ENCODE assay signal across 8 cellular contexts in the genomic region with DNA sequence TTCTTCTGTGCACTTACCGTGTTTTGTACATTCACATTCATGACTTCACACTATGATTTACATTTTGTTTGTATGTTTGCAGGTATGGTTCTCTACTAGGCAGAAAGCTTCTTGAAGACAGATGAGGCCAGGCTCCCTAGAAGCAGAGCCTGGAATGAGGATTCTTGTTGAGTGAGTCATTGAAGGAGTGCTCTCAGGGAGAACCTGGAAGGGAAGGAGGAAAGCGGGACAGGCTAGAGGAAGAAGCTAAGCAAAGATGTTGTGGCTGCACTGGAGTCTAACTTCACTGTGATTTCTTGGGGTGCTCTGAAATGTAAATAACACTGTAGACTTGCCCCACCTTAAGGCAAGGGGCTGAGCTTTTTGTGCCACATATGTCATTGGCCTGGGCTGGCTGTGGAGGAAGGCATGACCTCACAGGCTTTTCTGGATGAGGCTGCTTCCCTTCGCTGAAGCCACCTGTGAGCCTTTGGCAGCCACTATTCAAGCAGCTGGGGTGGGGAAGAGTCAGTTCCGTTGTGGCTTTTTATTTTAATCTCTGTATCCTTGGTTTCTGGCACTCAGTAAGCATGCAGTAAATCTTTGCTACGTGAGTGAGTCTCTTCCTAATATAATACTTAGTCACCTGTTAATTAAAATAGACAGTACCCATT.
A peak's percentile ranks its signal among the peaks of the same experiment; 100 is the strongest.
DNase-seq lines count a peak whose midpoint lies in the region; ATAC-seq, FAIRE-seq and TF ChIP-seq lines count a peak whose summit lies in the region.

No MANE protein-coding gene starts in this region.

- 35 to 53% methylated on average over 4 to 5 of the region's 5 CpGs for WGBS in transverse colon (ENCODE audit: low coverage in 1 of 2), 2 donors

- no peak for TF ChIP-seq CTCF in fibroblast of mammary gland (conservative IDR thresholded peaks at IDR 0.05; ENCODE audit: control insufficient read depth, insufficient read depth, low read depth, low read length)
- TF ChIP-seq CTCF in transverse colon (IDR thresholded peaks at IDR 0.05) = no peak

- ATAC-seq in GM19467 (IDR thresholded peaks at IDR 0.05; ENCODE audit: unreplicated experiment) = peak; percentile 51
- ATAC-seq in HG02588 (IDR thresholded peaks at IDR 0.05; ENCODE audit: unreplicated experiment) = no peak

- in situ Hi-C loops in transverse colon (cut with MboI; ENCODE audit: low pct_ligation_motif_present in 1 of 4, low pct_unique_long_range_greater_than_20kb in 1 of 4, low sequenced_read_pairs in 3 of 4) = no loop called here

- H3K36me3 ChIP-seq in NT2/D1 (ENCODE audit: insufficient read depth, insufficient read length, low read length) (no peaks in the 10 kb centered on the region), transverse colon (no peaks in the 10 kb centered on the region)

- DNase-seq in 8988T (peak; percentile 13), NT2/D1 (ENCODE audit: low read depth, low spot score) (peak; percentile 42), fibroblast of mammary gland (ENCODE audit: low read depth) (peak; percentile 25), HTR-8/SVneo (ENCODE audit: insufficient read length, low spot score) (no peak), transverse colon (no peak), T1000 (lab: John Stamatoyannopoulos, UW) (no peak)

- no peak overlapping the region for H3K27ac ChIP-seq in transverse colon

- no peak for FAIRE-seq in HTR-8/SVneo (lab: Jason Lieb, UNC)

- no peaks in the 10 kb centered on the region for H3K4me1 ChIP-seq in NT2/D1 (ENCODE audit: insufficient read depth, insufficient read length)
- H3K4me1 ChIP-seq in transverse colon = peaks cover 0 to 8% (median 0%) of the 10 kb centered on the region in 4 donors

- TF ChIP-seq EP300 in transverse colon (IDR thresholded peaks at IDR 0.05; ENCODE audit: low read depth) = no peak

- H3K9me3 ChIP-seq in NT2/D1 (ENCODE audit: insufficient read depth, low read length) (no peaks in the 10 kb centered on the region), transverse colon (no peaks in the 10 kb centered on the region)

- no peak overlapping the region for H3K9ac ChIP-seq in NT2/D1 (ENCODE audit: insufficient read length, low read depth)

- no peaks in the 10 kb centered on the region for H3K27me3 ChIP-seq in NT2/D1 (ENCODE audit: insufficient read depth, insufficient read length)
- no peaks in the 10 kb centered on the region for H3K27me3 ChIP-seq in transverse colon

- H3K4me3 ChIP-seq in NT2/D1 (ENCODE audit: insufficient read length, low read depth) = no peak overlapping the region
- H3K4me3 ChIP-seq in fibroblast of mammary gland (ENCODE audit: control insufficient read depth, low read depth, low read length) = no peak overlapping the region
- H3K4me3 ChIP-seq in transverse colon = no peak overlapping the region

- TF ChIP-seq POLR2A in transverse colon (IDR thresholded peaks at IDR 0.05) = no peak

- intact Hi-C loops in transverse colon (cut with DNase I; ENCODE audit: low total_unique reads) = no loop called here

Comparison
In these comparisons a context has a peak if more than half of its experiments do, and no peak if none do; other contexts are left out.
1. DNase-seq: peak in 8988T (single experiment), NT2/D1 (single experiment) and fibroblast of mammary gland (single experiment); none in HTR-8/SVneo (single experiment), transverse colon (single experiment) and T1000 (single experiment).